In genomic region chr10:84541289-84541637, GRCh38 we compare ENCODE assay signal across 8 cellular contexts.
DNase-seq lines count a peak whose midpoint lies in the region; FAIRE-seq and TF ChIP-seq lines count a peak whose summit lies in the region.

No MANE protein-coding gene starts in this region.

- FAIRE-seq in bronchial epithelial cell (lab: Jason Lieb, UNC) = no peak

- in situ Hi-C loops in KBM-7 (cut with MboI; ENCODE audit: low pct_unique_long_range_greater_than_20kb, low sequenced_read_pairs) = loop anchor here (10.0 to 25.0 kb wide), 2 partner anchors 179 to 276 kb away; no protein-coding TSS in a partner anchor

- H3K27ac ChIP-seq in mesenchymal stem cell (ENCODE audit: low read length, poor library complexity, severe bottlenecking) = no peak overlapping the region

- no peak overlapping the region for H3K4ac ChIP-seq in mesenchymal stem cell (ENCODE audit: low read depth in 1 of 2, low read length in 2 of 2)

- no peak overlapping the region for H2BK12ac ChIP-seq in mesenchymal stem cell (ENCODE audit: low read length in 2 of 2)

- CTCF ChIA-PET in HEK293T (lab: Yijun Ruan, JAX) = interaction anchor here (1.2 to 2.3 kb wide), 2 partner anchors 65 to 273 kb away, joined by 3 to 14 read pairs; no protein-coding TSS in a partner anchor

- peak overlapping the region; percentile 89 for H3K4me2 ChIP-seq in mesenchymal stem cell (ENCODE audit: low read length, poor library complexity, severe bottlenecking)

- H4K8ac ChIP-seq in mesenchymal stem cell (ENCODE audit: low read length) = peak overlapping the region; percentile 53

- no peak overlapping the region for H2BK5ac ChIP-seq in mesenchymal stem cell (ENCODE audit: low read depth, low read length, poor library complexity, severe bottlenecking)

- no peak overlapping the region for H2BK120ac ChIP-seq in mesenchymal stem cell (ENCODE audit: low read depth, low read length)

- H2AFZ ChIP-seq in mesenchymal stem cell (ENCODE audit: low read depth, low read length) = no peak overlapping the region

- TF ChIP-seq CTCF in BE2C (IDR thresholded peaks at IDR 0.05; ENCODE audit: low read depth, low read length) (0 out of 2 replicates have a peak, but pooled peaks have one; percentile 7), bronchial epithelial cell (IDR thresholded peaks at IDR 0.05; ENCODE audit: insufficient read depth, low read length, severe bottlenecking) (peak; percentile 9)

- DNase-seq in BE2C (no peak), HEK293T (ENCODE audit: extremely low spot score) (peak; percentile 34), bronchial epithelial cell (ENCODE audit: low read depth) (no peak), mesenchymal stem cell (no peak), T1000 (lab: John Stamatoyannopoulos, UW) (no peak), NCI-H2196 treated with DMSO at 0.1 percent for 48 hours (lab: John Stamatoyannopoulos, UW; ENCODE audit: unreplicated experiment) (no peak), NCI-H2081 treated with DMSO at 0.1 percent for 48 hours (lab: John Stamatoyannopoulos, UW) (no peak), KBM-7 (no peak)

- no peaks in the 10 kb centered on the region for H3K36me3 ChIP-seq in BE2C
- H3K36me3 ChIP-seq in bronchial epithelial cell (ENCODE audit: control insufficient read depth, insufficient read depth, low read length) = no peaks in the 10 kb centered on the region
- H3K36me3 ChIP-seq in mesenchymal stem cell (ENCODE audit: control insufficient read depth in 1 of 2, insufficient read depth in 2 of 2, low read depth in 1 of 2, low read length in 2 of 2) = no peaks in the 10 kb centered on the region

- no peak overlapping the region for H4K91ac ChIP-seq in mesenchymal stem cell (ENCODE audit: low read length)

- 79% methylated on average over 6 of the region's 6 CpGs for WGBS in mesenchymal stem cell

- H3K9ac ChIP-seq in mesenchymal stem cell (ENCODE audit: low read length) = peak overlapping the region; percentile 90

- H3K18ac ChIP-seq in mesenchymal stem cell (ENCODE audit: low read depth in 1 of 2, low read length in 2 of 2) = no peak overlapping the region

- H3K4me1 ChIP-seq in BE2C (peaks cover 5% of the 10 kb centered on the region), mesenchymal stem cell (ENCODE audit: control insufficient read depth, insufficient read depth, low read depth, low read length) (peaks cover 16% of the 10 kb centered on the region)

- H3K4me3 ChIP-seq in BE2C (ENCODE audit: low read depth, low read length) (no peak overlapping the region), bronchial epithelial cell (ENCODE audit: low read depth, low read length) (no peak overlapping the region), mesenchymal stem cell (ENCODE audit: insufficient read depth in 1 of 2, low read depth in 1 of 2, low read length in 2 of 2) (peak overlapping the region in 1 of 2 experiments; percentile 75)

- H2BK15ac ChIP-seq in mesenchymal stem cell (ENCODE audit: low read depth, poor library complexity, severe bottlenecking) = no peak overlapping the region

- POLR2A ChIA-PET in HEK293T (lab: Yijun Ruan, JAX) = no interaction called here

- H3K27me3 ChIP-seq in BE2C (no peaks in the 10 kb centered on the region), bronchial epithelial cell (ENCODE audit: control insufficient read depth, insufficient read depth, low read length) (no peaks in the 10 kb centered on the region), mesenchymal stem cell (ENCODE audit: control insufficient read depth in 1 of 2, insufficient read depth in 1 of 2, low read length in 2 of 2) (no peaks in the 10 kb centered on the region)

- no peak overlapping the region for H2AK5ac ChIP-seq in mesenchymal stem cell (ENCODE audit: low read length, severe bottlenecking)

- no peaks in the 10 kb centered on the region for H3K79me1 ChIP-seq in mesenchymal stem cell (replicated peaks; ENCODE audit: low read length, poor library complexity, severe bottlenecking)

- no peak overlapping the region for H3K14ac ChIP-seq in mesenchymal stem cell (ENCODE audit: low read length in 2 of 2)

- no peak overlapping the region for H3K23ac ChIP-seq in mesenchymal stem cell (ENCODE audit: low read length in 2 of 2)

- H3K9me3 ChIP-seq in BE2C (no peaks in the 10 kb centered on the region), mesenchymal stem cell (ENCODE audit: control insufficient read depth, low read length) (no peaks in the 10 kb centered on the region)

TF ChIP-seq in HEK293T, 16 proteins besides CTCF, POLR2A, EP300 and RAD21:
- TF ChIP-seq HDGF (IDR thresholded peaks at IDR 0.05; ENCODE audit: borderline replicate concordance) (no peak), PKNOX1 (IDR thresholded peaks at IDR 0.05) (peak; percentile 65)
